In the genomic region with DNA sequence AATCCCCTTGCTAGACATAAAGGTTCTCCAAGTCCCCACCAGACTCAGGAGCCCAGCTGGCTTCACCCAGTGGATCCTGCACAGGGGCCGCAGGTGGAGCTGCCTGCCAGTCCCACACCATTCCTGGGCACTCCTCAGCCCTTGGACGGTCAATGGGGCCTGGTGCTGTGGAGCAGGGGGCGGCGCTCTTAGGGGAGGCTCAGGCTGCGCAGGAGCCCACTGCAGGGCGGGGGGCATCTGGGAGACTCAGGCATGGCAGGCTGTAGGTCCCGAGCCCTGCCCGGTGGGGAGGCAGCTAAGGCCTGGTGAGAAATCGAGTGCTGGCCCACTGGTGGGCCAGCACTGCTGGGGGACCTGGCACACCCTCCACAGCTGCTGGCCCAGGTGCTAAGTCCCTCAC, we compare ENCODE assay signal across 23 cellular contexts.
"Had no signal": no experiment of that assay in that cellular context is flagged by ENCODE, and none has a peak within 500 bp of the region (broad histone marks: within the 10 kb centered on the region; RNA-seq: fewer than 3 reads in every experiment).

No MANE protein-coding gene starts in this region.

- H3K9me3 ChIP-seq: colonic mucosa, esophagus muscularis mucosa, esophagus squamous epithelium, gastrocnemius medialis, gastroesophageal sphincter, heart left ventricle, heart right ventricle had no signal

- H3K36me3 ChIP-seq: colonic mucosa, esophagus muscularis mucosa, esophagus squamous epithelium, gastrocnemius medialis, gastroesophageal sphincter, heart left ventricle, heart right ventricle had no signal

- H3K27ac ChIP-seq: colonic mucosa, coronary artery, dorsolateral prefrontal cortex, epithelial cell of prostate, esophagus muscularis mucosa, esophagus squamous epithelium, foreskin keratinocyte, gastrocnemius medialis, gastroesophageal sphincter, heart left ventricle, heart right ventricle had no signal

- H3K27me3 ChIP-seq: colonic mucosa, esophagus muscularis mucosa, esophagus squamous epithelium, foreskin keratinocyte, gastrocnemius medialis, gastroesophageal sphincter, heart left ventricle, heart right ventricle had no signal

- H3K4me3 ChIP-seq: colonic mucosa, coronary artery, dorsolateral prefrontal cortex, esophagus muscularis mucosa, esophagus squamous epithelium, gastrocnemius medialis, gastroesophageal sphincter, heart left ventricle, heart right ventricle had no signal

- DNase-seq: colonic mucosa; cortex of kidney; dermis blood vessel endothelial cell; dorsolateral prefrontal cortex; effector CD4-positive, alpha-beta T cell; effector CD8-positive, alpha-beta T cell; effector memory CD4-positive, alpha-beta T cell; effector memory CD8-positive, alpha-beta T cell; endodermal cell; erythroblast; esophagus squamous epithelium; foreskin fibroblast; foreskin keratinocyte; foreskin melanocyte; gastrocnemius medialis; glutamatergic neuron; head of caudate nucleus; heart right ventricle had no signal

- H3K4me1 ChIP-seq: colonic mucosa, esophagus muscularis mucosa, esophagus squamous epithelium, foreskin keratinocyte, gastrocnemius medialis, gastroesophageal sphincter, heart left ventricle, heart right ventricle had no signal
